Comparison of ENCODE assay signal across 8 cellular contexts in the genomic region with DNA sequence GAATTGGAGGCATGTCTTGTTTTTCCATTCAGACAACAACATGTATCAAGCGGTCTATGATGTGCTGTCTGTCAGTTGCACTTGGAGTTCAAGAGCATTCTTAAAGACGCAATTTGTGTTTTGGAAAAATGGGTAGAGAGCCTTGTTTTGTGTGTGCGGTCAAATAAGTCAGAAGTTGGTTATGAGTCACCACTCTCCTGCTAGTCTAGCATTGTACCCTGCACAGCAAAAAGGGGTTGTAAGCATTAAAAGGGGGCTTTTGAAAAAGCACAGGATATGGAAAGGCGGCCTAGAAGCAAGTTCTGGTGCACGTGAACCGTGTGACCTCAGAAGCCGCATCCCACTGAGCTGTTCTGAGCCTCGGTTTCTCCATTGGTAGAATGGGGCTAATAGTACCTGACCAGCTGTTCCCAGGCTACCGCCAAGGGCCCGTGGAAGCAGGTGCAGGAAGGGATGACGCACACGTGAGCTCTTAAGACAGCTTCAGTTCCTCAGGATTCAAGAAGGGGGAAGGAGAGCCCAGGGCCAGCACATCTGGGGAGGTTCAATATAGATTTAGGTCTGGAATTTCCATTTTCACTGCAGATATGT.
DNase-seq lines count a peak whose midpoint lies in the region; ATAC-seq and TF ChIP-seq lines count a peak whose summit lies in the region.
"Had no signal": no experiment of that assay in that cellular context is flagged by ENCODE, and none has a peak within 500 bp of the region (broad histone marks: within the 10 kb centered on the region; RNA-seq: fewer than 3 reads in every experiment).

No MANE protein-coding gene starts in this region.

- CTCF ChIA-PET in RWPE1 (lab: Yijun Ruan, JAX), result no interaction called here

- H3K36me3 ChIP-seq in upper lobe of right lung, result no peaks in the 10 kb centered on the region

- TF ChIP-seq CTCF in RWPE1 (conservative IDR thresholded peaks at IDR 0.05; ENCODE audit: low read depth) (no peak), coronary artery (IDR thresholded peaks at IDR 0.05) (no peak), upper lobe of right lung (IDR thresholded peaks at IDR 0.05) (no peak)

- H3K27ac ChIP-seq in RWPE1 (no peak overlapping the region; the same call in 1 of the 2 replicates), coronary artery (peak overlapping the region; percentile 70 to 83), upper lobe of right lung (no peak overlapping the region)
- H3K27ac ChIP-seq: VCaP had no signal

- H3K9me3 ChIP-seq in upper lobe of right lung, result no peaks in the 10 kb centered on the region

- intact Hi-C loops in upper lobe of right lung (cut with DNase I), result no loop called here

- H3K4me1 ChIP-seq in upper lobe of right lung, result peaks cover 51% of the 10 kb centered on the region

- POLR2A ChIA-PET in RWPE1 (lab: Yijun Ruan, JAX; ENCODE audit: low non-redundant PET), result interaction anchor here (0.8 kb wide), 1 partner anchor 89 kb away, joined by 3 read pairs; no protein-coding TSS in a partner anchor

- ATAC-seq in GM18861 (IDR thresholded peaks at IDR 0.05; ENCODE audit: unreplicated experiment) (peak; percentile 30), HG02678 (IDR thresholded peaks at IDR 0.05; ENCODE audit: unreplicated experiment) (peak; percentile 46), upper lobe of right lung (no peak)

- H3K4me3 ChIP-seq in coronary artery (no peak overlapping the region), upper lobe of right lung (no peak overlapping the region)

- no peaks in the 10 kb centered on the region for H3K27me3 ChIP-seq in upper lobe of right lung

- DNase-seq in RWPE1 (ENCODE audit: low spot score) (peak; percentile 38), coronary artery (ENCODE audit: low spot score) (no peak), upper lobe of right lung (no peak), SW 1271 (lab: John Stamatoyannopoulos, UW) (no peak)
- DNase-seq in stimulated activated naive CD4-positive, alpha-beta T cell treated with Interleukin-2 at 50 U/mL for 16 hours (lab: John Stamatoyannopoulos, UW), result peak; percentile 52

Comparison
In these comparisons a context has a peak if more than half of its experiments do, and no peak if none do; other contexts are left out.
1. DNase-seq: peak in RWPE1 (single experiment) and stimulated activated naive CD4-positive, alpha-beta T cell treated with Interleukin-2 at 50 U/mL for 16 hours (single experiment); none in coronary artery (single experiment), upper lobe of right lung (single experiment) and SW 1271 (0 of 2).
2. H3K27ac ChIP-seq: peak in coronary artery (2 of 2); none in RWPE1 (single experiment) and upper lobe of right lung (single experiment).